In the genomic region with DNA sequence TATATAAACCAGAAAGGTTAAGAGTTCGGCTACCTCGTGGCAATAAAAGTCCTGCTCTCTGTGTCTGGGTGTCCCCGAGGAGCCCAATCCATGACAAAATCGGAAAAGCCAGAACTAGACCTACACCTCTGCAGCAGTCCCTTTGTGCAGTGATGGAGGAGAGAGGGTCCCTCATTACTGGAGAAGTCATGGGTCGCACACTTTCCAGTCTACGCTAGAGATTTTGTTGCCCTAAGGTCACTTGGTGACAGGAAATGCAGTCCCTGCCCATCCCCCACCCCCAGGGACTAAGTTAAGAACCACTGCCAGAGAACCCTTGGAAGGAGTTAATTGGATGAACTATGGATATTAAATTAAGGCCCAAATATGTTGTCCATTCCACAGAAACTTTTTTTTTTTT, we compare ENCODE assay signal across 8 cellular contexts.
DNase-seq lines count a peak whose midpoint lies in the region; ATAC-seq and TF ChIP-seq lines count a peak whose summit lies in the region.

No MANE protein-coding gene starts in this region.

- H3K36me3 Mint-ChIP-seq in neural progenitor cell, result peaks cover 21% of the 10 kb centered on the region
- H3K36me3 Mint-ChIP-seq in activated T-cell treated with anti-CD3 and anti-CD28 coated beads, Interleukin-2, amount 50 U/mL, for 72 hours (ENCODE audit: insufficient read depth in 2 of 2), result peaks cover 5 to 10% of the 10 kb centered on the region in 2 donors

- peak overlapping the region in 6 of 12 donors; percentile 27 to 41 (median 32) for H3K4me3 ChIP-seq in heart left ventricle
- no peak overlapping the region for H3K4me3 ChIP-seq in fibroblast of lung (replicated peaks in 1 of 4; ENCODE audit: control extremely low read depth in 1 of 4, insufficient read depth in 1 of 4, low read depth in 3 of 4, low read length in 4 of 4)
- no peak overlapping the region for H3K4me3 ChIP-seq in neural progenitor cell
- H3K4me3 ChIP-seq in upper lobe of left lung, result peak overlapping the region in 2 of 4 donors; percentile 28 to 31

- ATAC-seq in heart left ventricle, result no peak
- no peak for ATAC-seq in Right ventricle myocardium inferior
- no peak for ATAC-seq in upper lobe of left lung (ENCODE audit: low FRiP score in 2 of 2)
- ATAC-seq in HG03196 (IDR thresholded peaks at IDR 0.05; ENCODE audit: unreplicated experiment), result no peak
- ATAC-seq in activated T-cell treated with anti-CD3 and anti-CD28 coated beads, Interleukin-2, amount 50 U/mL, for 72 hours (replicated peaks in 1 of 2), result no peak

- TF ChIP-seq POLR2A in heart left ventricle (IDR thresholded peaks at IDR 0.05), result no peak
- TF ChIP-seq POLR2A in upper lobe of left lung (IDR thresholded peaks at IDR 0.05), result no peak

- peak in 3 of 5 donors; percentile 24 to 51 (median 34) for DNase-seq in heart left ventricle
- no peak for DNase-seq in Right ventricle myocardium inferior (ENCODE audit: missing footprints)
- no peak for DNase-seq in fibroblast of lung (ENCODE audit: low read depth in 2 of 2)
- DNase-seq in neural progenitor cell (ENCODE audit: low spot score), result no peak
- DNase-seq in upper lobe of left lung, result no peak
- DNase-seq in activated T-cell treated with anti-CD3 and anti-CD28 coated beads, Interleukin-2, amount 50 U/mL, for 72 hours, result no peak
- DNase-seq in NCI-H2029 treated with DMSO at 0.1 percent for 48 hours (lab: John Stamatoyannopoulos, UW), result no peak

- H3K27me3 ChIP-seq in heart left ventricle (peaks cover 0 to 3% (median 0%) of the 10 kb centered on the region in 9 donors), fibroblast of lung (ENCODE audit: control insufficient read depth, insufficient read depth, low read length) (no peaks in the 10 kb centered on the region), neural progenitor cell (no peaks in the 10 kb centered on the region), upper lobe of left lung (peaks cover 0 to 2% (median 0%) of the 10 kb centered on the region in 4 donors)

- H3K4me3 Mint-ChIP-seq in neural progenitor cell, result peak overlapping the region; percentile 74
- no peak overlapping the region for H3K4me3 Mint-ChIP-seq in activated T-cell treated with anti-CD3 and anti-CD28 coated beads, Interleukin-2, amount 50 U/mL, for 72 hours

- H3K27ac ChIP-seq in heart left ventricle, result peak overlapping the region; percentile 48 to 98 (median 87)
- H3K27ac ChIP-seq in fibroblast of lung (ENCODE audit: insufficient read depth, low read length), result peak overlapping the region; percentile 76
- H3K27ac ChIP-seq in neural progenitor cell, result peak overlapping the region; percentile 99
- H3K27ac ChIP-seq in upper lobe of left lung, result peak overlapping the region; percentile 82 to 91 (median 84)

- peaks cover 65% of the 10 kb centered on the region for H3K9me3 Mint-ChIP-seq in neural progenitor cell
- H3K9me3 Mint-ChIP-seq in activated T-cell treated with anti-CD3 and anti-CD28 coated beads, Interleukin-2, amount 50 U/mL, for 72 hours, result peaks cover 3 to 5% of the 10 kb centered on the region in 2 donors

- H3K36me3 ChIP-seq in heart left ventricle, result no peaks in the 10 kb centered on the region
- H3K36me3 ChIP-seq in fibroblast of lung (ENCODE audit: control insufficient read depth, insufficient read depth, low read length), result no peaks in the 10 kb centered on the region
- no peaks in the 10 kb centered on the region for H3K36me3 ChIP-seq in neural progenitor cell
- H3K36me3 ChIP-seq in upper lobe of left lung, result no peaks in the 10 kb centered on the region

- peaks cover 0 to 27% (median 7%) of the 10 kb centered on the region in 12 donors for H3K9me3 ChIP-seq in heart left ventricle
- H3K9me3 ChIP-seq in fibroblast of lung (ENCODE audit: control insufficient read depth, insufficient read depth, low read depth, low read length), result no peaks in the 10 kb centered on the region
- H3K9me3 ChIP-seq in neural progenitor cell (ENCODE audit: low read depth), result peaks cover 4% of the 10 kb centered on the region
- no peaks in the 10 kb centered on the region for H3K9me3 ChIP-seq in upper lobe of left lung

- no peak for TF ChIP-seq CTCF in heart left ventricle (IDR thresholded peaks at IDR 0.05)
- no peak for TF ChIP-seq CTCF in fibroblast of lung (conservative IDR thresholded peaks at IDR 0.05 in 1 of 2, IDR thresholded peaks at IDR 0.05 in 1 of 2; ENCODE audit: low read depth in 1 of 2, low read length in 2 of 2)
- TF ChIP-seq CTCF in neural progenitor cell (IDR thresholded peaks at IDR 0.05), result no peak
- no peak for TF ChIP-seq CTCF in upper lobe of left lung (IDR thresholded peaks at IDR 0.05)

- peaks cover 7% of the 10 kb centered on the region for H3K27me3 Mint-ChIP-seq in neural progenitor cell (ENCODE audit: insufficient read depth, low read depth)
- H3K27me3 Mint-ChIP-seq in activated T-cell treated with anti-CD3 and anti-CD28 coated beads, Interleukin-2, amount 50 U/mL, for 72 hours (ENCODE audit: low read depth), result no peaks in the 10 kb centered on the region

- H3K27ac Mint-ChIP-seq in neural progenitor cell, result peak overlapping the region; percentile 100
- no peak overlapping the region for H3K27ac Mint-ChIP-seq in activated T-cell treated with anti-CD3 and anti-CD28 coated beads, Interleukin-2, amount 50 U/mL, for 72 hours

- no peak for TF ChIP-seq EP300 in upper lobe of left lung (IDR thresholded peaks at IDR 0.05)

- H3K79me2 ChIP-seq in fibroblast of lung (ENCODE audit: control insufficient read depth, insufficient read depth, low read length) (no peaks in the 10 kb centered on the region), neural progenitor cell (ENCODE audit: low read depth) (no peaks in the 10 kb centered on the region)

- H3K4me1 ChIP-seq in heart left ventricle (peaks cover 4 to 66% (median 43%) of the 10 kb centered on the region in 12 donors), fibroblast of lung (ENCODE audit: control insufficient read depth, extremely low read depth, insufficient read depth, low read length) (peaks cover 12% of the 10 kb centered on the region), neural progenitor cell (peaks cover 17% of the 10 kb centered on the region), upper lobe of left lung (peaks cover 42 to 60% (median 47%) of the 10 kb centered on the region in 4 donors)

- H3K4me2 ChIP-seq in fibroblast of lung (ENCODE audit: extremely low read depth, insufficient read depth, low read length) (no peak overlapping the region), neural progenitor cell (peak overlapping the region; percentile 19)

- 56 to 75% (median 65%) methylated on average over 6 of the region's 6 CpGs for WGBS in heart left ventricle, 4 donors
- 78 to 89% methylated on average over 6 of the region's 6 CpGs for WGBS in upper lobe of left lung, 2 donors

- no peak overlapping the region for H2AFZ ChIP-seq in fibroblast of lung (ENCODE audit: low read length)
- H2AFZ ChIP-seq in neural progenitor cell (replicated peaks), result no peak overlapping the region

- H3K4me1 Mint-ChIP-seq in neural progenitor cell, result peaks cover 53% of the 10 kb centered on the region
- peaks cover 35% of the 10 kb centered on the region for H3K4me1 Mint-ChIP-seq in activated T-cell treated with anti-CD3 and anti-CD28 coated beads, Interleukin-2, amount 50 U/mL, for 72 hours (ENCODE audit: low read depth)

- H3K9ac ChIP-seq in fibroblast of lung (ENCODE audit: insufficient read depth, low read length) (no peak overlapping the region), neural progenitor cell (no peak overlapping the region)

- intact Hi-C loops in heart left ventricle (cut with DNase I), result loop anchor here in 1 of 10 donors (5.0 kb wide), 1 partner anchor 106 kb away; a partner anchor contains a TSS
- intact Hi-C loops in Right ventricle myocardium inferior (cut with DNase I), result no loop called here

- no peaks in the 10 kb centered on the region for H4K20me1 ChIP-seq in fibroblast of lung (ENCODE audit: control insufficient read depth, extremely low read depth, insufficient read depth, low read length)
- no peaks in the 10 kb centered on the region for H4K20me1 ChIP-seq in neural progenitor cell (ENCODE audit: low read depth)

- H3F3A ChIP-seq in neural progenitor cell (ENCODE audit: low read depth), result peaks cover 65% of the 10 kb centered on the region

Comparison
In these comparisons a context has a peak if more than half of its experiments do, and no peak if none do; other contexts are left out.
1. DNase-seq: peak in heart left ventricle (3 of 5); none in Right ventricle myocardium inferior (single experiment), fibroblast of lung (0 of 2), neural progenitor cell (single experiment), upper lobe of left lung (0 of 2), activated T-cell treated with anti-CD3 and anti-CD28 coated beads, Interleukin-2, amount 50 U/mL, for 72 hours (0 of 2) and NCI-H2029 treated with DMSO at 0.1 percent for 48 hours (single experiment).
2. Peak in every context shown above with its lines, with median percentiles within 50 percentile points of each other: H3K27ac ChIP-seq.